In the genomic region with DNA sequence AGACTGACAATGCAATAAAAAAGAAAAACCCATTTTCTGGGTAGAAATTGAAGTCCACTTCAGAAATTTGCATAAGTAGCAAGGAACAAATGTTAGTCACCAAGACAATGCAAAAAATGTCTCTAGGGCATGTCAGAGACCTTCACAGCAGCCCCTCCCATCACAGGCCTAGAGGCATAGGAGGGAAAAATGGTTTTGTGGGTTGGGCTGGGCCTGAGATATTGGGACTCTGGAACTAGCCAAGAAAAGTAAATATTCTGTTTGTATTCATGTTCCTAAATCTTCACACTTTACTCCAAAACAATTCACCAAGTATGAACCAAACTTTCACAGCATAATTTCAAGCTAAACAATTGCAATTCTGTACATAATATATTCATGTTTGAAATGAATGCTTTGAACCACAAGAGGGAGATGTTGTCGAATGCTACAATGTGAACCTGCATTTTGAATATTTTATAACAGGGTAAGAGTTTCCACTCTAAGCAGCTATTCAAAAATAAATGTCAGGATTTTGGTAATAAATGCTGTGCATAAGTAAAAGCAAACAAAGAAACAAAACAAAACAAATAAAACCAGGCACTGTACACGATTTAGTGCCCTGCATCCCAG, we compare ENCODE assay signal across 1 cellular context.
TF ChIP-seq lines count a peak whose summit lies in the region.

No MANE protein-coding gene starts in this region.

TF ChIP-seq in IMR-90, 13 proteins besides CTCF, POLR2A, EP300 and RAD21:
- TF ChIP-seq RCOR1 (IDR thresholded peaks at IDR 0.05; ENCODE audit: insufficient replicate concordance, low read length) (no peak), SMC3 (IDR thresholded peaks at IDR 0.05; ENCODE audit: low read depth, low read length) (peak; percentile 36)
- TF ChIP-seq, protein P1, sequence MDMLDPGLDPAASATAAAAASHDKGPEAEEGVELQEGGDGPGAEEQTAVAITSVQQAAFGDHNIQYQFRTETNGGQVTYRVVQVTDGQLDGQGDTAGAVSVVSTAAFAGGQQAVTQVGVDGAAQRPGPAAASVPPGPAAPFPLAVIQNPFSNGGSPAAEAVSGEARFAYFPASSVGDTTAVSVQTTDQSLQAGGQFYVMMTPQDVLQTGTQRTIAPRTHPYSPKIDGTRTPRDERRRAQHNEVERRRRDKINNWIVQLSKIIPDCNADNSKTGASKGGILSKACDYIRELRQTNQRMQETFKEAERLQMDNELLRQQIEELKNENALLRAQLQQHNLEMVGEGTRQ (IDR thresholded peaks at IDR 0.05; ENCODE audit: low read depth, low read length): no peak
